Comparison of ENCODE assay signal across 8 cellular contexts in genomic region chr2:183038341-183039300, GRCh38. TPM values are rescaled to one million over a fixed set of nuclear protein-coding genes. Genes with fewer than 3 reads are reported as not detected.
DNase-seq lines count a peak whose midpoint lies in the region; FAIRE-seq and TF ChIP-seq lines count a peak whose summit lies in the region.

NCKAP1 (minus strand) TSS chr2:183038457; CDS start chr2:183038099, 358 bp downstream.

- H3K9ac ChIP-seq in MM.1S (ENCODE audit: low read length) = peak within 1 kb of the TSS; percentile 15; the same call in 1 of the 2 replicates

- H3K27ac ChIP-seq in MM.1S (ENCODE audit: low read length) = no peak within 1 kb of the TSS
- H3K27ac ChIP-seq in ascending aorta = peak within 1 kb of the TSS; percentile 99 to 100
- peak within 1 kb of the TSS; percentile 99 to 100 for H3K27ac ChIP-seq in right atrium auricular region

- peaks cover 78% of the 10 kb centered on the region for H3K27me3 Mint-ChIP-seq in T-helper 2 cell treated with Interferon-gamma antibody and Interleukin-4, amounts not matched to agents 5 μg/mL and 100 μg/mL, for 36 hours (ENCODE audit: low read depth)
- peaks cover 21% of the 10 kb centered on the region for H3K27me3 Mint-ChIP-seq in progenitor cell of endocrine pancreas
- peaks cover 16% of the 10 kb centered on the region for H3K27me3 Mint-ChIP-seq in type B pancreatic cell

- peaks cover 84% of the 10 kb centered on the region for H3K27me3 ChIP-seq in MM.1S (replicated peaks; ENCODE audit: insufficient read depth, low read length)
- H3K27me3 ChIP-seq in ascending aorta = no peaks in the 10 kb centered on the region
- no peaks in the 10 kb centered on the region for H3K27me3 ChIP-seq in right atrium auricular region

- no peaks in the 10 kb centered on the region for H3K36me3 Mint-ChIP-seq in T-helper 2 cell treated with Interferon-gamma antibody and Interleukin-4, amounts not matched to agents 5 μg/mL and 100 μg/mL, for 36 hours (ENCODE audit: low read depth)
- no peaks in the 10 kb centered on the region for H3K36me3 Mint-ChIP-seq in progenitor cell of endocrine pancreas (ENCODE audit: insufficient read depth)
- no peaks in the 10 kb centered on the region for H3K36me3 Mint-ChIP-seq in type B pancreatic cell

- H3K79me2 ChIP-seq in MM.1S (ENCODE audit: low read length) = no peaks in the 10 kb centered on the region

- peak; percentile 92 for FAIRE-seq in H54 (lab: Jason Lieb, UNC)

- H3F3A ChIP-seq in MM.1S (ENCODE audit: insufficient read depth, low read length) = peaks cover 9% of the 10 kb centered on the region; the same call in 1 of the 2 replicates

- no peaks in the 10 kb centered on the region for H3K36me3 ChIP-seq in MM.1S (replicated peaks; ENCODE audit: insufficient read depth, low read length)
- H3K36me3 ChIP-seq in ascending aorta = no peaks in the 10 kb centered on the region
- no peaks in the 10 kb centered on the region for H3K36me3 ChIP-seq in right atrium auricular region

- in situ Hi-C loops in G401 (cut with HindIII; ENCODE audit: low sequenced_read_pairs) = no loop called here

- peak within 1 kb of the TSS; percentile 87 for H2AFZ ChIP-seq in MM.1S (ENCODE audit: low read length)

- peaks cover 19% of the 10 kb centered on the region for H4K20me1 ChIP-seq in MM.1S (ENCODE audit: insufficient read depth, low read length)

- DNase-seq in G401 (ENCODE audit: low spot score) (peak; percentile 72), H54 (ENCODE audit: insufficient read length, low spot score) (peak; percentile 78), MM.1S (peak; percentile 83), ascending aorta (ENCODE audit: low spot score in 2 of 2) (peak; percentile 54 to 95), right atrium auricular region (ENCODE audit: low spot score) (peak; percentile 85), progenitor cell of endocrine pancreas (ENCODE audit: low spot score, unreplicated experiment) (peak; percentile 97), type B pancreatic cell (ENCODE audit: extremely low spot score, unreplicated experiment) (peak; percentile 98)
- DNase-seq in T-helper 2 cell treated with Interferon-gamma antibody and Interleukin-4, amounts not matched to agents 5 μg/mL and 100 μg/mL, for 36 hours (ENCODE audit: low spot score) = peak; percentile 89

- TF ChIP-seq CTCF in MM.1S (IDR thresholded peaks at IDR 0.05; ENCODE audit: low read length) (peak; percentile 63), ascending aorta (IDR thresholded peaks at IDR 0.05) (peak; percentile 45 to 97 (median 75)), right atrium auricular region (IDR thresholded peaks at IDR 0.05) (peak; percentile 98 to 99), progenitor cell of endocrine pancreas (IDR thresholded peaks at IDR 0.05; ENCODE audit: unreplicated experiment) (peak; percentile 92), type B pancreatic cell (conservative IDR thresholded peaks at IDR 0.05) (peak; percentile 96)

- peak within 1 kb of the TSS; percentile 97 for H3K4me2 ChIP-seq in MM.1S (ENCODE audit: low read depth, low read length)

- H3K4me1 ChIP-seq in MM.1S (ENCODE audit: low read length) (peaks cover 7% of the 10 kb centered on the region), ascending aorta (peaks cover 0 to 22% of the 10 kb centered on the region in 2 donors), right atrium auricular region (peaks cover 0 to 31% of the 10 kb centered on the region in 2 donors)

- no peaks in the 10 kb centered on the region for H3K9me3 Mint-ChIP-seq in T-helper 2 cell treated with Interferon-gamma antibody and Interleukin-4, amounts not matched to agents 5 μg/mL and 100 μg/mL, for 36 hours
- H3K9me3 Mint-ChIP-seq in progenitor cell of endocrine pancreas (ENCODE audit: low read depth) = no peaks in the 10 kb centered on the region
- H3K9me3 Mint-ChIP-seq in type B pancreatic cell = no peaks in the 10 kb centered on the region

- H3K27ac Mint-ChIP-seq in T-helper 2 cell treated with Interferon-gamma antibody and Interleukin-4, amounts not matched to agents 5 μg/mL and 100 μg/mL, for 36 hours = no peak within 1 kb of the TSS
- H3K27ac Mint-ChIP-seq in progenitor cell of endocrine pancreas (peak within 1 kb of the TSS; percentile 98), type B pancreatic cell (peak within 1 kb of the TSS; percentile 99)

- intact Hi-C loops in ascending aorta (cut with DNase I) = loop anchor here (1.0 to 5.0 kb wide), 4 partner anchors 42 to 1146 kb away; partner anchors contain the start of genes ITPRID2 and NUP35

- H3K9me3 ChIP-seq in MM.1S (replicated peaks; ENCODE audit: insufficient read depth, low read length) = no peaks in the 10 kb centered on the region
- H3K9me3 ChIP-seq in ascending aorta = no peaks in the 10 kb centered on the region
- no peaks in the 10 kb centered on the region for H3K9me3 ChIP-seq in right atrium auricular region

- TF ChIP-seq POLR2A in H54 (IDR thresholded peaks at IDR 0.05; ENCODE audit: low read depth, low read length) = 0 out of 2 replicates have a peak, but pooled peaks have one; percentile 4

- H3K4me3 ChIP-seq in MM.1S (ENCODE audit: low read length) = peak within 1 kb of the TSS; percentile 68
- peak within 1 kb of the TSS; percentile 87 to 95 for H3K4me3 ChIP-seq in ascending aorta
- peak within 1 kb of the TSS; percentile 84 to 95 for H3K4me3 ChIP-seq in right atrium auricular region

- H3K4me1 Mint-ChIP-seq in T-helper 2 cell treated with Interferon-gamma antibody and Interleukin-4, amounts not matched to agents 5 μg/mL and 100 μg/mL, for 36 hours (ENCODE audit: low read depth) = peaks cover 24% of the 10 kb centered on the region
- H3K4me1 Mint-ChIP-seq in progenitor cell of endocrine pancreas (ENCODE audit: low read depth) (peaks cover 27% of the 10 kb centered on the region), type B pancreatic cell (ENCODE audit: unreplicated experiment) (peaks cover 28% of the 10 kb centered on the region)

- no peaks in the 10 kb centered on the region for H3K9me2 ChIP-seq in MM.1S (replicated peaks; ENCODE audit: insufficient read depth, low read length)

- peak within 1 kb of the TSS; percentile 84 for H3K4me3 Mint-ChIP-seq in T-helper 2 cell treated with Interferon-gamma antibody and Interleukin-4, amounts not matched to agents 5 μg/mL and 100 μg/mL, for 36 hours
- H3K4me3 Mint-ChIP-seq in progenitor cell of endocrine pancreas (ENCODE audit: low read depth) (peak within 1 kb of the TSS; percentile 92), type B pancreatic cell (peak within 1 kb of the TSS; percentile 95)

RNA-seq across cellular contexts. Expression of gene NCKAP1, which starts in this region (rescaled TPM):
- 116 and 163 TPM in 2 replicates for total RNA-seq in G401 (2014; rRNA removed; shearing (Covaris generic))
- total RNA-seq in ascending aorta (55.7 TPM), right atrium auricular region (100 to 1,000 TPM; 107 to 113 TPM), progenitor cell of endocrine pancreas (108 and 111 TPM in 2 replicates), type B pancreatic cell (ENCODE audit: low replicate concordance) (104 and 131 TPM in 2 replicates)
